ENCODE assay signal across 14 cellular contexts in the genomic region with DNA sequence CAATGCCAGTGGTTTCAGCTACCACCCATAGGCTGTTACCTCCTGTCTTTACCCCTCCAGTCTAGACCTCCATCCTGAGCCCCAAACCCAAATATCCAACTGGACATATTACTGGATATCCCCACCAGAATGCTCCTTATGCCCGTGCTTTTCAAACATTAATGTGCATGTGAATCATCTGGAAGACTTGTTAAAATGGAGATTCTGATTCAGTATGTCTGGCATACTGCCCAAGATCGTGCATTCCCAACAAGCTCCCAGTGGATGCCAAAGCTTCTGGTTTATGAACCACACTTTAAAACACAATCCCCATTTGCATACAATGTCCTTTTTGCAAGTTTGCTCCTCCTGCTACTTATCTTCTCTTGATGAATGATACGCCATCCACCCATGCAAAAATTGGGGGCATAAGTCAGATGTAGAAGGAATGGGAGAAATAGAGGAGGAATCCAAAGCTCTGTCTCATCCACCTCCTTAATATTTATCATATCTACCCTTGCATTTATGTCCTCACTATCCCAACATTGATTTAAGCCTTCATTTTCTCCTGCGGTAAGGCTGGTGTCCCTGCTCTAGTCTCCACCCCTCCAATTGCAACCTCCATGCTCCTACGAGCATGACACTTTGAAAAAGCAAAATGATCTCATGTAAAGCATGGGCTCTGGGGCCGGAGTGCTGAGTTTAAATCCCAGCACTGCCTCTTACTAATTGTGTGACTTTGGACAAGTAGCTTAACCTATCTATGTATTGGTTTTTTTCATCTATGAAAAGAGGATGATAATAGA. TPM values are rescaled to one million over a fixed set of nuclear protein-coding genes. Genes with fewer than 3 reads are reported as not detected.
DNase-seq lines count a peak whose midpoint lies in the region; ATAC-seq, FAIRE-seq and TF ChIP-seq lines count a peak whose summit lies in the region.
"Had no signal": no experiment of that assay in that cellular context is flagged by ENCODE, and none has a peak within 500 bp of the region (broad histone marks: within the 10 kb centered on the region; RNA-seq: fewer than 3 reads in every experiment).

No MANE protein-coding gene starts in this region.

- CTCF ChIA-PET in RWPE1 (lab: Yijun Ruan, JAX): interaction anchor here (0.5 kb wide), 1 partner anchor 12 kb away, joined by 3 read pairs; no protein-coding TSS in a partner anchor

- POLR2A ChIA-PET in RWPE1 (lab: Yijun Ruan, JAX; ENCODE audit: low non-redundant PET): interaction anchor here (0.5 kb wide), 1 partner anchor 14 kb away, joined by 3 read pairs; no protein-coding TSS in a partner anchor

- peak; percentile 82 for DNase-seq in ELR (ENCODE audit: low read depth)
- DNase-seq in RWPE1 (ENCODE audit: low spot score): peak; percentile 28
- DNase-seq in fibroblast of gingiva (ENCODE audit: low read depth): peak; percentile 84
- peak; percentile 26 for DNase-seq in pulmonary artery endothelial cell (ENCODE audit: low read depth, low spot score)
- no peak for DNase-seq in HTR-8/SVneo (ENCODE audit: insufficient read length, low spot score)
- DNase-seq in DMS153 (lab: John Stamatoyannopoulos, UW): no peak
- no peak for DNase-seq in effector CD4-positive, alpha-beta T cell
- DNase-seq: activated CD4-positive, alpha-beta T cell treated with anti-CD3 and anti-CD28 coated beads for 36 hours; head of caudate nucleus; NCI-H146; ovary; stimulated activated CD4-positive, alpha-beta T cell treated with anti-CD3 and anti-CD28 coated beads, Interleukin-4, amount 100 ng/mL, for 4 hours; stimulated activated naive CD8-positive, alpha-beta T cell treated with anti-CD3 and anti-CD28 coated beads, Interleukin-15, amount 100 ng/mL, for 72 hours had no signal

- TF ChIP-seq CTCF in RWPE1 (conservative IDR thresholded peaks at IDR 0.05; ENCODE audit: low read depth): no peak

- FAIRE-seq in HTR-8/SVneo (lab: Jason Lieb, UNC): no peak

- no peak for ATAC-seq in GM18520 (IDR thresholded peaks at IDR 0.05; ENCODE audit: unreplicated experiment)
- ATAC-seq: activated CD4-positive, alpha-beta T cell treated with anti-CD3 and anti-CD28 coated beads for 36 hours; stimulated activated naive CD8-positive, alpha-beta T cell treated with anti-CD3 and anti-CD28 coated beads, Interleukin-15, amount 100 ng/mL, for 72 hours had no signal

- no peak overlapping the region for H3K27ac ChIP-seq in RWPE1
- H3K27ac ChIP-seq: ovary had no signal

RNA-seq across cellular contexts. Expression of a gene that starts 7.4 kb away (rescaled TPM):
- 91.3 and 127 TPM in 2 replicates for total RNA-seq in pulmonary artery endothelial cell

Comparison
In these comparisons a context has a peak if more than half of its experiments do, and no peak if none do; other contexts are left out.
1. DNase-seq: peak in ELR (single experiment), RWPE1 (single experiment), fibroblast of gingiva (single experiment) and pulmonary artery endothelial cell (single experiment); none in HTR-8/SVneo (single experiment), DMS153 (single experiment) and effector CD4-positive, alpha-beta T cell (single experiment).